10 cellular contexts compared by ENCODE assay signal in the genomic region with DNA sequence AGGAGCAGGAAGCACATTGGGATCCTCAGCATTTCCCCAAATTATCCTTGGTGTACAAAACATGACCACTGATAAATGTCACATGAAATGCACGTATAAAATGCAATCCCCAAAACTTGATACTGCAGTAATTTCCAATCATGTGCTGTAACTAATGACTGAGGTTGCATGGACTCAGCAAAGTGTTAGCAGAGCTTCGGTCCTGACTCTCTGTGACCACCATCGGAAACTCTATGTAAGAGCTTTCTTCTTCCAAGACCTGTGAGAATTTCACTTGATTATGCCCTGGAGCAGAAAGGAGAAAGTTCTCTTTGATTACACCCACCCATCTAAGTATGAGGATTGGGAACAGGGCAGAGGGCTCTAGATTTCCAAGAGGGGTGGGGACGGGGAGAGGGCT. TPM values are rescaled to one million over a fixed set of nuclear protein-coding genes. Genes with fewer than 3 reads are reported as not detected.
DNase-seq lines count a peak whose midpoint lies in the region; ATAC-seq and TF ChIP-seq lines count a peak whose summit lies in the region.
"Had no signal": no experiment of that assay in that cellular context is flagged by ENCODE, and none has a peak within 500 bp of the region (broad histone marks: within the 10 kb centered on the region; RNA-seq: fewer than 3 reads in every experiment).

No MANE protein-coding gene starts in this region.

- H3K4me3 Mint-ChIP-seq in activated CD8-positive, alpha-beta T cell treated with anti-CD3 and anti-CD28 coated beads for 36 hours = peak overlapping the region; percentile 91

- peaks cover 42% of the 10 kb centered on the region for H3K36me3 Mint-ChIP-seq in activated CD8-positive, alpha-beta T cell treated with anti-CD3 and anti-CD28 coated beads for 36 hours (ENCODE audit: low read depth)

- ATAC-seq in Right ventricle myocardium inferior = no peak
- no peak for ATAC-seq in activated CD8-positive, alpha-beta T cell treated with anti-CD3 and anti-CD28 coated beads for 36 hours
- ATAC-seq in upper lobe of right lung = no peak
- no peak for ATAC-seq in HG03196 (IDR thresholded peaks at IDR 0.05; ENCODE audit: unreplicated experiment)

- H3K27ac Mint-ChIP-seq in activated CD8-positive, alpha-beta T cell treated with anti-CD3 and anti-CD28 coated beads for 36 hours = peak overlapping the region; percentile 99

- H3K4me3 ChIP-seq in right atrium auricular region (peak overlapping the region; percentile 23 to 25), mononuclear cell (ENCODE audit: low read length) (peak overlapping the region; percentile 64), upper lobe of right lung (peak overlapping the region; percentile 53)

- H3K27me3 ChIP-seq in right atrium auricular region (no peaks in the 10 kb centered on the region), mononuclear cell (ENCODE audit: insufficient read depth, low read length) (no peaks in the 10 kb centered on the region), upper lobe of right lung (no peaks in the 10 kb centered on the region)

- CTCF ChIA-PET in activated CD8-positive, alpha-beta T cell treated with anti-CD3 and anti-CD28 coated beads for 36 hours (lab: Charles Lee) = interaction anchor here (1.0 to 2.5 kb wide), 6 partner anchors 9 to 157 kb away, joined by 3 to 12 read pairs (median 4); no protein-coding TSS in a partner anchor

- H3K4me1 Mint-ChIP-seq in activated CD8-positive, alpha-beta T cell treated with anti-CD3 and anti-CD28 coated beads for 36 hours (ENCODE audit: low read depth) = peaks cover 27% of the 10 kb centered on the region

- POLR2A ChIA-PET in activated CD8-positive, alpha-beta T cell treated with anti-CD3 and anti-CD28 coated beads for 36 hours (lab: Charles Lee) = interaction anchor here (0.6 to 6.3 kb wide), 10 partner anchors 11 to 228 kb away, joined by 3 to 65 read pairs (median 8); a partner anchor contains a TSS

- intact Hi-C loops in Right ventricle myocardium inferior (cut with DNase I) = no loop called here
- intact Hi-C loops in activated CD8-positive, alpha-beta T cell treated with anti-CD3 and anti-CD28 coated beads for 36 hours (cut with micrococcal nuclease) = loop anchor here (10.0 kb wide), 2 partner anchors 199 to 239 kb away; a partner anchor contains a TSS
- intact Hi-C loops in upper lobe of right lung (cut with DNase I) = no loop called here

- H3K4me1 ChIP-seq in right atrium auricular region (no peaks in the 10 kb centered on the region), mononuclear cell (ENCODE audit: insufficient read depth, low read length) (peaks cover 42% of the 10 kb centered on the region), upper lobe of right lung (peaks cover under 1% of the 10 kb centered on the region)

- no peaks in the 10 kb centered on the region for H3K9me3 ChIP-seq in right atrium auricular region
- no peaks in the 10 kb centered on the region for H3K9me3 ChIP-seq in mononuclear cell (ENCODE audit: low read depth, low read length)
- H3K9me3 ChIP-seq in upper lobe of right lung = no peaks in the 10 kb centered on the region

- no peak for TF ChIP-seq CTCF in right atrium auricular region (IDR thresholded peaks at IDR 0.05)
- TF ChIP-seq CTCF in activated CD8-positive, alpha-beta T cell treated with anti-CD3 and anti-CD28 coated beads for 36 hours (IDR thresholded peaks at IDR 0.05) = no peak
- no peak for TF ChIP-seq CTCF in upper lobe of right lung (IDR thresholded peaks at IDR 0.05)

- in situ Hi-C loops in ACHN (cut with HindIII; ENCODE audit: low pct_ligation_motif_present, low pct_unique_long_range_greater_than_20kb, low sequenced_read_pairs) = no loop called here

- DNase-seq in right atrium auricular region (ENCODE audit: low spot score) (no peak), Right ventricle myocardium inferior (ENCODE audit: missing footprints) (no peak), upper lobe of right lung (no peak), ACHN (no peak), GM19238 (ENCODE audit: insufficient read length, low spot score) (no peak)
- peak; percentile 38 for DNase-seq in activated CD8-positive, alpha-beta T cell treated with anti-CD3 and anti-CD28 coated beads for 36 hours
- DNase-seq: amygdala, erythroblast had no signal

- H3K27me3 Mint-ChIP-seq in activated CD8-positive, alpha-beta T cell treated with anti-CD3 and anti-CD28 coated beads for 36 hours = no peaks in the 10 kb centered on the region

- H3K9me3 Mint-ChIP-seq in activated CD8-positive, alpha-beta T cell treated with anti-CD3 and anti-CD28 coated beads for 36 hours = no peaks in the 10 kb centered on the region

- H3K27ac ChIP-seq in right atrium auricular region (peak overlapping the region in 1 of 2 donors; percentile 22), upper lobe of right lung (peak overlapping the region; percentile 83)

- H3K36me3 ChIP-seq in right atrium auricular region (no peaks in the 10 kb centered on the region), upper lobe of right lung (no peaks in the 10 kb centered on the region)

RNA-seq across cellular contexts. Expression of a gene that starts 0.9 kb away (rescaled TPM):
- total RNA-seq in right atrium auricular region = 10 to 100 TPM in 1 of 2 donors, 1 to 10 TPM in 1; 7.0 to 29.4 TPM
- 17.2 TPM for total RNA-seq in Right ventricle myocardium inferior
- total RNA-seq in activated CD8-positive, alpha-beta T cell treated with anti-CD3 and anti-CD28 coated beads for 36 hours = 100 to 1,000 TPM; 251 to 257 TPM
- 334 TPM for total RNA-seq in mononuclear cell
- total RNA-seq in upper lobe of right lung = 171 TPM
